1 cellular context compared by ENCODE assay signal in the genomic region with DNA sequence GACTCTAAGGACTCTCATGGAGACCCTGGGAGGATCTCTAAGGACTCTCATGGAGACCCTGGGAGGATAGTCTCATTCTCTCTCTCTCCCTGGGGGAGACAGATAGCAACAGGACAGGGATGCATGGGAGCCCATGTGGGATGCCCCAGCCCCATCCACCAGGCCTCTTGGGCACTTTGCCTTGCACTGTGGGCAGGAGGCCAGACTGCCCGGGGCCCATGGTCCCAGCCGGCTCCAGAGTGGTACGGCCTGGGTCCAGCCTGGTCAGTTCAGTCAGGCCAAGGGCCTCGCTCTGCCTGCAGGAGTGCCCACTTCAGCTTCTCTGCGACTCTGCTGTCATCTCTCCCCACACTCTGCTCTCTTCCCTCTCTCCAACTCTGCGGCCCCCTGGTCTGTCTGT.
TF ChIP-seq lines count a peak whose summit lies in the region.

No MANE protein-coding gene starts in this region.

TF ChIP-seq in K562, 482 proteins besides CTCF, POLR2A, EP300 and RAD21:
- TF ChIP-seq ZBTB8A (IDR thresholded peaks at IDR 0.05; ENCODE audit: partially characterized antibody) (no peak), CREB1 (IDR thresholded peaks at IDR 0.05) (no peak), CREB1 (CRISPR knock-in tag; IDR thresholded peaks at IDR 0.05) (no peak), TFAP4 (CRISPR knock-in tag; IDR thresholded peaks at IDR 0.05; ENCODE audit: borderline replicate concordance) (no peak), TARDBP (IDR thresholded peaks at IDR 0.05) (no peak), FOSL1 (tag; conservative IDR thresholded peaks at IDR 0.05) (no peak), MEIS2 (IDR thresholded peaks at IDR 0.05; ENCODE audit: partially characterized antibody) (no peak), DEAF1 (CRISPR knock-in tag; IDR thresholded peaks at IDR 0.05) (no peak), TOE1 (IDR thresholded peaks at IDR 0.05; ENCODE audit: borderline replicate concordance) (no peak), TOE1 (CRISPR knock-in tag; IDR thresholded peaks at IDR 0.05; ENCODE audit: borderline replicate concordance, low read depth) (no peak)
- TF ChIP-seq, protein P1, sequence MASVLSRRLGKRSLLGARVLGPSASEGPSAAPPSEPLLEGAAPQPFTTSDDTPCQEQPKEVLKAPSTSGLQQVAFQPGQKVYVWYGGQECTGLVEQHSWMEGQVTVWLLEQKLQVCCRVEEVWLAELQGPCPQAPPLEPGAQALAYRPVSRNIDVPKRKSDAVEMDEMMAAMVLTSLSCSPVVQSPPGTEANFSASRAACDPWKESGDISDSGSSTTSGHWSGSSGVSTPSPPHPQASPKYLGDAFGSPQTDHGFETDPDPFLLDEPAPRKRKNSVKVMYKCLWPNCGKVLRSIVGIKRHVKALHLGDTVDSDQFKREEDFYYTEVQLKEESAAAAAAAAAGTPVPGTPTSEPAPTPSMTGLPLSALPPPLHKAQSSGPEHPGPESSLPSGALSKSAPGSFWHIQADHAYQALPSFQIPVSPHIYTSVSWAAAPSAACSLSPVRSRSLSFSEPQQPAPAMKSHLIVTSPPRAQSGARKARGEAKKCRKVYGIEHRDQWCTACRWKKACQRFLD (CRISPR knock-in tag; IDR thresholded peaks at IDR 0.05): no peak
- TF ChIP-seq, protein P2, sequence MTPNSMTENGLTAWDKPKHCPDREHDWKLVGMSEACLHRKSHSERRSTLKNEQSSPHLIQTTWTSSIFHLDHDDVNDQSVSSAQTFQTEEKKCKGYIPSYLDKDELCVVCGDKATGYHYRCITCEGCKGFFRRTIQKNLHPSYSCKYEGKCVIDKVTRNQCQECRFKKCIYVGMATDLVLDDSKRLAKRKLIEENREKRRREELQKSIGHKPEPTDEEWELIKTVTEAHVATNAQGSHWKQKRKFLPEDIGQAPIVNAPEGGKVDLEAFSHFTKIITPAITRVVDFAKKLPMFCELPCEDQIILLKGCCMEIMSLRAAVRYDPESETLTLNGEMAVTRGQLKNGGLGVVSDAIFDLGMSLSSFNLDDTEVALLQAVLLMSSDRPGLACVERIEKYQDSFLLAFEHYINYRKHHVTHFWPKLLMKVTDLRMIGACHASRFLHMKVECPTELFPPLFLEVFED (CRISPR knock-in tag; conservative IDR thresholded peaks at IDR 0.05): no peak
